8 cellular contexts compared by ENCODE assay signal in the genomic region with DNA sequence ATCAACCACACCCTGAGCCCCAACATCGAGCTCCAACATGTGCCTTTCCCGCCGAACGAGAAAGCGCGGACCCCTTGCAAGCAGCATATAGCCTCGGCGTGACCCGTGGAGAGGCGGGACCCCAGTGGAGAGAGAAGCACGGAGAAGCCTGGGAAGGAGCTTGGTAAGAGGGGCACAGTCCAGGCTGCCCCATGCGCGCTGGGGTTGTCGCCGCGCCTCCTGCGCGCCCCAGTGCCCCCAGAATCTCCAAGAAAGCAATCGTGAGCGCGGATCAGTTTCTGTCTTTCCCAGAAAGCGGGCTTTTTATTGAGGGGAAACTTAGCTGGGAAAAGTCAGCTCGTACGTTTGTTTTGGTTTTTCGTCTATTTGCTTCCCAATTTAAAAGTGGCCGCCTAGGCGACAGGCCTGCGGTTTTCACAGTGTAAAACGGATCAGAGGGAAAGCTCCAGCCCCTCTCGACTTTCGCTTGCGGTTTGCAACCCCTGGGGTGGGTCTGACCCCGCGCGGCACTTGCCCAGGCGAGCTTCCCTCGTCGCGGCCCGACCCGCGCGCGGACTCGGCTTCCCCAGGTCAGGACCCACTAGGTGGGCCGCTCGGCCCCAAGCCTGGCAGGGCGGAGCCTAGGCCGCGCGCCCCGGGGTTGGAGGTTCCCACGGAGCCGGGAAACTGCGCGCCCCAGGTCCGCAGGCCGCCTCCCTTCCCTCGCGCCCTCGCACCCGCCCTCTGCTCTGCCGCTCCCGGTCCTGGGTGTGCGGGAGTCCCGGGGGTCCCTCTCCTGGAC.
DNase-seq lines count a peak whose midpoint lies in the region; ATAC-seq and TF ChIP-seq lines count a peak whose summit lies in the region.

No MANE protein-coding gene starts in this region.

- H3K4me3 ChIP-seq in brain microvascular endothelial cell (ENCODE audit: low read depth, low read length), result peak overlapping the region; percentile 76

- no peak overlapping the region for H3K27ac ChIP-seq in brain microvascular endothelial cell

- no peaks in the 10 kb centered on the region for H3K36me3 ChIP-seq in brain microvascular endothelial cell (replicated peaks)

- peaks cover 12 to 26% of the 10 kb centered on the region in 2 donors for H3K4me1 Mint-ChIP-seq in stimulated activated naive B cell treated with anti-CD40 and anti-IgM and Interleukin-4, amounts not matched to agents 10 μg/mL and 1 μg/mL and 100 μg/mL, for 72 hours

- H3K4me3 Mint-ChIP-seq in stimulated activated naive B cell treated with anti-CD40 and anti-IgM and Interleukin-4, amounts not matched to agents 10 μg/mL and 1 μg/mL and 100 μg/mL, for 72 hours, result peak overlapping the region; percentile 83 to 85

- peak overlapping the region; percentile 51 for H3K27ac Mint-ChIP-seq in stimulated activated naive B cell treated with anti-CD40 and anti-IgM and Interleukin-4, amounts not matched to agents 10 μg/mL and 1 μg/mL and 100 μg/mL, for 72 hours

- no peak for ATAC-seq in stimulated activated naive B cell treated with anti-CD40 and anti-IgM and Interleukin-4, amounts not matched to agents 10 μg/mL and 1 μg/mL and 100 μg/mL, for 72 hours (replicated peaks)
- no peak for ATAC-seq in HG02884 (IDR thresholded peaks at IDR 0.05; ENCODE audit: unreplicated experiment)

- peak; percentile 50 for DNase-seq in ELR (ENCODE audit: low read depth)
- DNase-seq in KBM-7, result peak; percentile 63
- DNase-seq in brain microvascular endothelial cell, result no peak
- DNase-seq in kidney tubule cell (ENCODE audit: low spot score), result peak; percentile 41
- no peak for DNase-seq in stimulated activated naive B cell treated with anti-CD40 and anti-IgM and Interleukin-4, amounts not matched to agents 10 μg/mL and 1 μg/mL and 100 μg/mL, for 72 hours
- DNase-seq in superior temporal gyrus (ENCODE audit: extremely low spot score), result no peak
- no peak for DNase-seq in epidermal melanocyte (ENCODE audit: insufficient read length, low spot score)

- H3K27me3 ChIP-seq in brain microvascular endothelial cell (replicated peaks), result no peaks in the 10 kb centered on the region

- H3K27me3 Mint-ChIP-seq in stimulated activated naive B cell treated with anti-CD40 and anti-IgM and Interleukin-4, amounts not matched to agents 10 μg/mL and 1 μg/mL and 100 μg/mL, for 72 hours, result peaks cover 41 to 45% of the 10 kb centered on the region in 2 donors

- no peaks in the 10 kb centered on the region for H3K36me3 Mint-ChIP-seq in stimulated activated naive B cell treated with anti-CD40 and anti-IgM and Interleukin-4, amounts not matched to agents 10 μg/mL and 1 μg/mL and 100 μg/mL, for 72 hours

- peak; percentile 37 for TF ChIP-seq CTCF in brain microvascular endothelial cell (IDR thresholded peaks at IDR 0.05; ENCODE audit: low read depth, low read length, missing control alignments)

- in situ Hi-C loops in KBM-7 (cut with MboI; ENCODE audit: low pct_unique_long_range_greater_than_20kb, low sequenced_read_pairs), result loop anchor here (25.0 kb wide), 1 partner anchor 207 kb away; no protein-coding TSS in a partner anchor
- in situ Hi-C loops in brain microvascular endothelial cell (cut with HindIII; ENCODE audit: low pct_ligation_motif_present, low sequenced_read_pairs), result no loop called here

- H3K9me3 Mint-ChIP-seq in stimulated activated naive B cell treated with anti-CD40 and anti-IgM and Interleukin-4, amounts not matched to agents 10 μg/mL and 1 μg/mL and 100 μg/mL, for 72 hours, result no peaks in the 10 kb centered on the region

Comparison
In these comparisons a context has a peak if more than half of its experiments do, and no peak if none do; other contexts are left out.
1. DNase-seq: peak in ELR (single experiment), KBM-7 (single experiment) and kidney tubule cell (single experiment); none in brain microvascular endothelial cell (single experiment), stimulated activated naive B cell treated with anti-CD40 and anti-IgM and Interleukin-4, amounts not matched to agents 10 μg/mL and 1 μg/mL and 100 μg/mL, for 72 hours (single experiment), superior temporal gyrus (single experiment) and epidermal melanocyte (single experiment).